ENCODE assay signal across 1 cellular context in genomic region chr11:2377511-2378443, GRCh38.
TF ChIP-seq lines count a peak whose summit lies in the region.

No MANE protein-coding gene starts in this region.

TF ChIP-seq in GM12878, 131 proteins besides CTCF, POLR2A, EP300 and RAD21 (continued from another document):
- TF ChIP-seq REST (IDR thresholded peaks at IDR 0.05; ENCODE audit: low read depth, low read length) (no peak), HDAC6 (IDR thresholded peaks at IDR 0.05; ENCODE audit: unreplicated experiment) (no peak), SRF (IDR thresholded peaks at IDR 0.05; ENCODE audit: low read depth in 2 of 2, low read length in 2 of 2) (no peak), CREM (IDR thresholded peaks at IDR 0.05; ENCODE audit: low read depth) (0 out of 2 replicates have a peak, but pooled peaks have one; percentile 46), CBX3 (IDR thresholded peaks at IDR 0.05; ENCODE audit: borderline replicate concordance, low read depth) (no peak), ZSCAN29 (IDR thresholded peaks at IDR 0.05) (no peak), POLR2AphosphoS2 (IDR thresholded peaks at IDR 0.05; ENCODE audit: low read depth, low read length) (no peak), ZBTB4 (CRISPR knock-in tag; IDR thresholded peaks at IDR 0.05) (no peak), NFXL1 (IDR thresholded peaks at IDR 0.05; ENCODE audit: borderline replicate concordance) (no peak), BACH1 (IDR thresholded peaks at IDR 0.05; ENCODE audit: borderline replicate concordance) (0 out of 2 replicates have a peak, but pooled peaks have one; percentile 12), ETV6 (conservative IDR thresholded peaks at IDR 0.05 in 1 of 2, IDR thresholded peaks at IDR 0.05 in 1 of 2; ENCODE audit: borderline replicate concordance in 1 of 2, low read depth in 1 of 2) (no peak), YBX1 (IDR thresholded peaks at IDR 0.05) (no peak), YY1 (IDR thresholded peaks at IDR 0.05; ENCODE audit: low read depth, low read length) (no peak), NR2F1 (conservative IDR thresholded peaks at IDR 0.05) (0 out of 2 replicates have a peak, but pooled peaks have one; percentile 34), JUNB (IDR thresholded peaks at IDR 0.05) (no peak)
